Comparison of ENCODE assay signal across 8 cellular contexts in the genomic region with DNA sequence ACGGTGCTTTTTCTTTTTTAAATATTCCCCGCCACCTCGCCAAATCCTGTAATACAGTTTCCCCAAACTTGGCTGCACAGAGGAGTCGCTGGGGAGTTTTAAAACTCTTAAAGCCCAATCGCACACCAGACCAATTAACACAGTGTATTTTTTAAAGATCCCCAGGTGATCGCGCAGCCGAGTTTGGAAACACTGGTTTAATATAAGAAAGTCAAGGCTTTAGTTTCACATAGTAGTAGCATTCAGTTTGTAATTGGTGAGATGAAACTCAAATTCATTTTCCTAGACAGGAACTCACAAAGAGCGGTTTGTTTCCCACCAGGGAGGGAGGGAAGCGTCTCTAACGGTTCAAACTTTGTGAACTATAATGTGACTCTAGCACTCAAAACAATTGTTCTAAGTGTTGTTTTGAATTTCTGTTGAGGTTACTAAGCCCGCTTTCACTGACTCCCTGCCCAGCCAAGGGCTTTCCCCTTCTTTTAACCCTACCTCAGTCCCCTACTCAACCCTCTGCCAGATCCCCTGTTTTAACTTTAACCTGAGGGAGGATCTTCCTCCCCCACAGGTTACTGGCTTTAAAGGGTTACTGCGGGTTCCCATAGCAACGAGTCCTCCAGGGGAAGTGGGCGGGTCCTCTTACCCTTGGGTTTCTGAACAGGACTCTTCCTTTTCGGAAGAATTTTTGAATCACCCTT. TPM values are rescaled to one million over a fixed set of nuclear protein-coding genes. Genes with fewer than 3 reads are reported as not detected.
DNase-seq lines count a peak whose midpoint lies in the region; ATAC-seq, FAIRE-seq and TF ChIP-seq lines count a peak whose summit lies in the region.

No MANE protein-coding gene starts in this region.

- no peaks in the 10 kb centered on the region for H3K36me3 Mint-ChIP-seq in activated T-helper 17 cell treated with anti-CD3 and anti-CD28 coated beads, Interleukin-2, amount 50 U/mL, for 72 hours (ENCODE audit: low read depth)

- no peak overlapping the region for H3K27ac Mint-ChIP-seq in activated T-helper 17 cell treated with anti-CD3 and anti-CD28 coated beads, Interleukin-2, amount 50 U/mL, for 72 hours

- peak; percentile 46 for TF ChIP-seq RAD21 in neural cell (conservative IDR thresholded peaks at IDR 0.05)

- peak; percentile 93 for FAIRE-seq in A204.1 (lab: Jason Lieb, UNC)

- no peaks in the 10 kb centered on the region for H3K27me3 ChIP-seq in neural cell (ENCODE audit: insufficient read depth, low read depth, low read length)

- no peaks in the 10 kb centered on the region for H3K9me3 ChIP-seq in neural cell (ENCODE audit: low read length)

- H3K9ac ChIP-seq in neural cell (ENCODE audit: low read length) = peak overlapping the region; percentile 66

- no peaks in the 10 kb centered on the region for H3F3A ChIP-seq in neural cell (ENCODE audit: insufficient read depth, low read length, poor library complexity, severe bottlenecking)

- no peak for TF ChIP-seq POLR2A in GM18505 (IDR thresholded peaks at IDR 0.05; ENCODE audit: borderline replicate concordance, extremely low read depth, insufficient read depth, insufficient read length)

- ATAC-seq in GM18505 (IDR thresholded peaks at IDR 0.05; ENCODE audit: unreplicated experiment) (peak; percentile 57), HG03442 (IDR thresholded peaks at IDR 0.05; ENCODE audit: unreplicated experiment) (peak; percentile 41)
- peak; percentile 68 for ATAC-seq in activated T-helper 17 cell treated with anti-CD3 and anti-CD28 coated beads, Interleukin-2, amount 50 U/mL, for 72 hours (replicated peaks)

- no peak overlapping the region for H2AFZ ChIP-seq in neural cell (ENCODE audit: low read depth, low read length)

- peaks cover 28% of the 10 kb centered on the region for H3K27me3 Mint-ChIP-seq in activated T-helper 17 cell treated with anti-CD3 and anti-CD28 coated beads, Interleukin-2, amount 50 U/mL, for 72 hours

- peak overlapping the region; percentile 95 for H3K4me2 ChIP-seq in neural cell (ENCODE audit: low read length)

- H3K4me3 Mint-ChIP-seq in activated T-helper 17 cell treated with anti-CD3 and anti-CD28 coated beads, Interleukin-2, amount 50 U/mL, for 72 hours = peak overlapping the region; percentile 28

- DNase-seq in NCI-H774 (lab: John Stamatoyannopoulos, UW) = peak; percentile 57
- DNase-seq in foreskin melanocyte = peak; percentile 86
- DNase-seq in ureter (ENCODE audit: low spot score) = peak; percentile 69

- peak overlapping the region; percentile 81 for H3K4me3 ChIP-seq in neural cell (ENCODE audit: low read length)

- H3K4me1 Mint-ChIP-seq in activated T-helper 17 cell treated with anti-CD3 and anti-CD28 coated beads, Interleukin-2, amount 50 U/mL, for 72 hours = no peaks in the 10 kb centered on the region

- no peaks in the 10 kb centered on the region for H3K9me2 ChIP-seq in neural cell (ENCODE audit: insufficient read depth, low read length)

- no peak for TF ChIP-seq CTCF in neural cell (IDR thresholded peaks at IDR 0.05; ENCODE audit: poor library complexity, severe bottlenecking)

- no peak for TF ChIP-seq EP300 in neural cell (conservative IDR thresholded peaks at IDR 0.05; ENCODE audit: poor library complexity, severe bottlenecking)

- H3K27ac ChIP-seq in neural cell (ENCODE audit: low read length) = peak overlapping the region; percentile 18

- H3K79me2 ChIP-seq in neural cell (replicated peaks; ENCODE audit: insufficient read depth, low read length) = peaks cover 55% of the 10 kb centered on the region

- H4K20me1 ChIP-seq in neural cell (ENCODE audit: insufficient read depth) = peaks cover 4% of the 10 kb centered on the region

- no peaks in the 10 kb centered on the region for H3K36me3 ChIP-seq in neural cell (ENCODE audit: insufficient read depth, low read length)

- H3K9me3 Mint-ChIP-seq in activated T-helper 17 cell treated with anti-CD3 and anti-CD28 coated beads, Interleukin-2, amount 50 U/mL, for 72 hours = peaks cover 2% of the 10 kb centered on the region

TF ChIP-seq in neural cell, 6 proteins besides CTCF, POLR2A, EP300 and RAD21:
- TF ChIP-seq MXI1 (conservative IDR thresholded peaks at IDR 0.05; ENCODE audit: poor library complexity, severe bottlenecking) = peak; percentile 38
- no peak for TF ChIP-seq EZH2 (IDR thresholded peaks at IDR 0.05; ENCODE audit: borderline replicate concordance, insufficient read depth, low read length, poor library complexity, severe bottlenecking)
- peak; percentile 50 for TF ChIP-seq SMC3 (conservative IDR thresholded peaks at IDR 0.05; ENCODE audit: poor library complexity)
- TF ChIP-seq, protein P1, sequence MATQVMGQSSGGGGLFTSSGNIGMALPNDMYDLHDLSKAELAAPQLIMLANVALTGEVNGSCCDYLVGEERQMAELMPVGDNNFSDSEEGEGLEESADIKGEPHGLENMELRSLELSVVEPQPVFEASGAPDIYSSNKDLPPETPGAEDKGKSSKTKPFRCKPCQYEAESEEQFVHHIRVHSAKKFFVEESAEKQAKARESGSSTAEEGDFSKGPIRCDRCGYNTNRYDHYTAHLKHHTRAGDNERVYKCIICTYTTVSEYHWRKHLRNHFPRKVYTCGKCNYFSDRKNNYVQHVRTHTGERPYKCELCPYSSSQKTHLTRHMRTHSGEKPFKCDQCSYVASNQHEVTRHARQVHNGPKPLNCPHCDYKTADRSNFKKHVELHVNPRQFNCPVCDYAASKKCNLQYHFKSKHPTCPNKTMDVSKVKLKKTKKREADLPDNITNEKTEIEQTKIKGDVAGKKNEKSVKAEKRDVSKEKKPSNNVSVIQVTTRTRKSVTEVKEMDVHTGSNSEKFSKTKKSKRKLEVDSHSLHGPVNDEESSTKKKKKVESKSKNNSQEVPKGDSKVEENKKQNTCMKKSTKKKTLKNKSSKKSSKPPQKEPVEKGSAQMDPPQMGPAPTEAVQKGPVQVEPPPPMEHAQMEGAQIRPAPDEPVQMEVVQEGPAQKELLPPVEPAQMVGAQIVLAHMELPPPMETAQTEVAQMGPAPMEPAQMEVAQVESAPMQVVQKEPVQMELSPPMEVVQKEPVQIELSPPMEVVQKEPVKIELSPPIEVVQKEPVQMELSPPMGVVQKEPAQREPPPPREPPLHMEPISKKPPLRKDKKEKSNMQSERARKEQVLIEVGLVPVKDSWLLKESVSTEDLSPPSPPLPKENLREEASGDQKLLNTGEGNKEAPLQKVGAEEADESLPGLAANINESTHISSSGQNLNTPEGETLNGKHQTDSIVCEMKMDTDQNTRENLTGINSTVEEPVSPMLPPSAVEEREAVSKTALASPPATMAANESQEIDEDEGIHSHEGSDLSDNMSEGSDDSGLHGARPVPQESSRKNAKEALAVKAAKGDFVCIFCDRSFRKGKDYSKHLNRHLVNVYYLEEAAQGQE (IDR thresholded peaks at IDR 0.05; ENCODE audit: borderline replicate concordance) = no peak
- no peak for TF ChIP-seq POLR2AphosphoS5 (IDR thresholded peaks at IDR 0.05)
- no peak for TF ChIP-seq TAF1 (IDR thresholded peaks at IDR 0.05; ENCODE audit: low read depth)
TF ChIP-seq in neural cell: peak in this region for 2.

RNA-seq across cellular contexts. Expression of a gene that starts 25.7 kb away (rescaled TPM):
- 1 to 10 TPM; 1.2 to 2.1 TPM for total RNA-seq in activated T-helper 17 cell treated with anti-CD3 and anti-CD28 coated beads, Interleukin-2, amount 50 U/mL, for 72 hours
- polyA plus RNA-seq in neural cell = 86.6 and 90.0 TPM in 2 replicates
- 128 and 146 TPM in 2 replicates for polyA minus RNA-seq in neural cell
- total RNA-seq in ureter = 42.5 TPM

Comparison
In these comparisons a context has a peak if more than half of its experiments do, and no peak if none do; other contexts are left out.
1. Peak in every context shown above with its lines: DNase-seq, ATAC-seq, H3K4me3 ChIP-seq and H3K27ac ChIP-seq.
2. RNA of a gene that starts 25.7 kb away (total RNA-seq): 42.5 TPM in ureter (single experiment); 1.2 to 2.1 TPM in activated T-helper 17 cell treated with anti-CD3 and anti-CD28 coated beads, Interleukin-2, amount 50 U/mL, for 72 hours; every median in the first group is over 10 times any median in the second.